Comparison of ENCODE assay signal across 9 cellular contexts in the genomic region with DNA sequence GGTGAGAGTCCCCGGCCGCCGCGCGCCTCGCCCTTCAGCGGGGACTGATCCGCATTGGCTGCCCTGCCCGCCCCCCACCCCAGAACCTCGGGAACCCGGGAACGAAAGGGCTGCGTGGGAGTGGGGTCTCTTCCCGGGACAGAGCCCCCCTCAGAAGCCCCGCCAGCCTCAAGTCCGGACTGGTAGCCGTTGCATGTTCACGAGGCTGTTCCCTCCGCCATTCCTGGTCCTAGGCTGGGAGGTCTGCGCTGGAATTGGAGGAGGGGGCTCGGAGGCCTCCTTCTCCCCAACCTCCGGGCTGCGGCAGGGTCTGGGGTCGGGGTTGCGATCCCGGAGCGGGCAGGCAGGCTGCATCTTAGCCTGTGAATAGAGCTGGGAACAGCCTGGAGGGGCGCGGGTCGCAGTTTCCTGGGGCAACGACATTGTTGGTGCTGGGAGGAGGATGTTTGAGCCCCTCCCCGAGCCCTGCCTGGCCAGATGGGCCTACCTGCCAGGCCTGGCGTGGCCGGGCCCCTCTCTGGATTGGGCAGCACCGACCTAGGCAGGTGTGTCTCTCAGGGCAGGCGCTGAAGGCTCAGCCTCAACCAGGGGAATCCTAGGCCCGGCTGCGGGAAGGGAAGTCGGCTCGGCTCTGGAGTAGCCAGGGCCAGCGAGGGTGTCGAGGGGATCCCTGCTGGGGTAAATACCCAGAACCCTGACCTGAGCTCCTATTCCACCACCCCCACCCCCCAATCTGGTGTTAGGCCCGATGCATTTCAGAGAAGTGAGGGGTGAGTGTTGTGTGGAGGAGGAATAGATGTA. TPM values are rescaled to one million over a fixed set of nuclear protein-coding genes. Genes with fewer than 3 reads are reported as not detected.
DNase-seq lines count a peak whose midpoint lies in the region; ATAC-seq and TF ChIP-seq lines count a peak whose summit lies in the region.
"Had no signal": no experiment of that assay in that cellular context is flagged by ENCODE, and none has a peak within 500 bp of the region (broad histone marks: within the 10 kb centered on the region; RNA-seq: fewer than 3 reads in every experiment).

No MANE protein-coding gene starts in this region.

- peak overlapping the region; percentile 66 for H3K4me3 Mint-ChIP-seq in progenitor cell of endocrine pancreas (ENCODE audit: low read depth)

- no peak overlapping the region for H3K9ac ChIP-seq in OCI-LY3 (ENCODE audit: low read length)

- no peaks in the 10 kb centered on the region for H3K9me3 Mint-ChIP-seq in progenitor cell of endocrine pancreas (ENCODE audit: low read depth)

- no peaks in the 10 kb centered on the region for H3K27me3 ChIP-seq in OCI-LY3 (ENCODE audit: low read depth, low read length)

- no peaks in the 10 kb centered on the region for H3K9me3 ChIP-seq in OCI-LY3 (ENCODE audit: insufficient read depth, low read length)

- H3K79me2 ChIP-seq in OCI-LY3 (ENCODE audit: low read length): no peaks in the 10 kb centered on the region

- peaks cover 8% of the 10 kb centered on the region for H3K27me3 Mint-ChIP-seq in progenitor cell of endocrine pancreas

- DNase-seq in GM12864 (ENCODE audit: low read depth) (no peak), fibroblast of mammary gland (ENCODE audit: low read depth) (no peak), progenitor cell of endocrine pancreas (ENCODE audit: low spot score, unreplicated experiment) (no peak), HEK293T (ENCODE audit: extremely low spot score) (no peak)
- DNase-seq in stimulated activated CD4-positive, alpha-beta T cell treated with anti-CD3 and anti-CD28 coated beads, Interleukin-4, amount 100 ng/mL, for 4 hours: no peak

- peaks cover 8% of the 10 kb centered on the region for H3K36me3 ChIP-seq in OCI-LY3 (replicated peaks; ENCODE audit: low read depth, low read length)

- no peak overlapping the region for H3K27ac ChIP-seq in OCI-LY3 (ENCODE audit: low read length)

- peaks cover 3% of the 10 kb centered on the region for H3K36me3 Mint-ChIP-seq in progenitor cell of endocrine pancreas (ENCODE audit: insufficient read depth)

- POLR2A ChIA-PET in HEK293T (lab: Yijun Ruan, JAX): interaction anchor here (1.2 kb wide), 1 partner anchor 13 kb away, joined by 4 read pairs; no protein-coding TSS in a partner anchor

- no peak overlapping the region for H2AFZ ChIP-seq in OCI-LY3 (ENCODE audit: low read depth, low read length)

- H3K4me2 ChIP-seq in OCI-LY3 (ENCODE audit: low read length): peak overlapping the region; percentile 59

- H4K20me1 ChIP-seq in OCI-LY3 (ENCODE audit: insufficient read depth, low read length): peaks cover 32% of the 10 kb centered on the region

- TF ChIP-seq CTCF in GM12864 (IDR thresholded peaks at IDR 0.05; ENCODE audit: low read depth, low read length, missing control alignments) (no peak), OCI-LY3 (IDR thresholded peaks at IDR 0.05; ENCODE audit: low read depth, low read length) (no peak), fibroblast of mammary gland (conservative IDR thresholded peaks at IDR 0.05; ENCODE audit: control insufficient read depth, insufficient read depth, low read depth, low read length) (no peak), progenitor cell of endocrine pancreas (IDR thresholded peaks at IDR 0.05; ENCODE audit: unreplicated experiment) (no peak)

- no peaks in the 10 kb centered on the region for H3K4me1 ChIP-seq in OCI-LY3 (ENCODE audit: low read length)

- peak overlapping the region; percentile 33 for H3K27ac Mint-ChIP-seq in progenitor cell of endocrine pancreas

- no peaks in the 10 kb centered on the region for H3K4me1 Mint-ChIP-seq in progenitor cell of endocrine pancreas (ENCODE audit: low read depth)

- ATAC-seq in HG03565 (IDR thresholded peaks at IDR 0.05; ENCODE audit: unreplicated experiment) (no peak), HG03469 (IDR thresholded peaks at IDR 0.05; ENCODE audit: unreplicated experiment) (no peak)

- CTCF ChIA-PET in HEK293T (lab: Yijun Ruan, JAX): no interaction called here

- H3K4me3 ChIP-seq in GM12864 (ENCODE audit: low read depth, low read length) (peak overlapping the region; percentile 28; the same call in 1 of the 2 replicates), OCI-LY3 (ENCODE audit: low read length) (peak overlapping the region; percentile 75), fibroblast of mammary gland (ENCODE audit: control insufficient read depth, low read depth, low read length) (peak overlapping the region; percentile 4)

TF ChIP-seq in HEK293T, 16 proteins besides CTCF, POLR2A, EP300 and RAD21:
- no peak for TF ChIP-seq FOXK2 (IDR thresholded peaks at IDR 0.05)
- TF ChIP-seq NFRKB (IDR thresholded peaks at IDR 0.05): no peak
- TF ChIP-seq ZNF384 (IDR thresholded peaks at IDR 0.05): no peak
- TF ChIP-seq FOXA1 (IDR thresholded peaks at IDR 0.05): no peak
- no peak for TF ChIP-seq LEF1 (IDR thresholded peaks at IDR 0.05; ENCODE audit: borderline replicate concordance)
- TF ChIP-seq ELF4 (IDR thresholded peaks at IDR 0.05): no peak
- no peak for TF ChIP-seq L3MBTL2 (conservative IDR thresholded peaks at IDR 0.05)
- TF ChIP-seq CTBP1 (IDR thresholded peaks at IDR 0.05; ENCODE audit: borderline replicate concordance): no peak
- no peak for TF ChIP-seq TARDBP (IDR thresholded peaks at IDR 0.05)
- TF ChIP-seq FOXM1 (IDR thresholded peaks at IDR 0.05; ENCODE audit: borderline replicate concordance): no peak
- no peak for TF ChIP-seq SP1 (IDR thresholded peaks at IDR 0.05)
- TF ChIP-seq ARNT (IDR thresholded peaks at IDR 0.05): no peak
- no peak for TF ChIP-seq BHLHE40 (IDR thresholded peaks at IDR 0.05; ENCODE audit: borderline replicate concordance)
TF ChIP-seq in HEK293T: peak in this region for 0.

RNA-seq across cellular contexts. Expression of a gene that starts 0.7 kb away (rescaled TPM):
- total RNA-seq in progenitor cell of endocrine pancreas: 43.0 and 48.1 TPM in 2 replicates

RNA-seq across cellular contexts. Expression of a gene that starts 20.9 kb away (rescaled TPM):
- total RNA-seq in progenitor cell of endocrine pancreas: 2.8 and 3.7 TPM in 2 replicates

RNA-seq across cellular contexts. Expression of a gene that starts 31.6 kb away (rescaled TPM):
- total RNA-seq in progenitor cell of endocrine pancreas: 28.0 and 34.6 TPM in 2 replicates

RNA-seq across cellular contexts. Expression of a gene that starts 36.3 kb away (rescaled TPM):
- 39.4 and 47.3 TPM in 2 replicates for total RNA-seq in progenitor cell of endocrine pancreas
- total RNA-seq: dermis microvascular lymphatic vessel endothelial cell had no signal

RNA-seq across cellular contexts. Expression of a gene that starts 38.8 kb away (rescaled TPM):
- 34.1 and 34.8 TPM in 2 replicates for total RNA-seq in progenitor cell of endocrine pancreas

Comparison
In these comparisons a context has a peak if more than half of its experiments do, and no peak if none do; other contexts are left out.
1. H3K4me3 ChIP-seq: peak in every context shown above with its lines; median percentile 75 in OCI-LY3; 28 in GM12864; 4 in fibroblast of mammary gland.